In the genomic region with DNA sequence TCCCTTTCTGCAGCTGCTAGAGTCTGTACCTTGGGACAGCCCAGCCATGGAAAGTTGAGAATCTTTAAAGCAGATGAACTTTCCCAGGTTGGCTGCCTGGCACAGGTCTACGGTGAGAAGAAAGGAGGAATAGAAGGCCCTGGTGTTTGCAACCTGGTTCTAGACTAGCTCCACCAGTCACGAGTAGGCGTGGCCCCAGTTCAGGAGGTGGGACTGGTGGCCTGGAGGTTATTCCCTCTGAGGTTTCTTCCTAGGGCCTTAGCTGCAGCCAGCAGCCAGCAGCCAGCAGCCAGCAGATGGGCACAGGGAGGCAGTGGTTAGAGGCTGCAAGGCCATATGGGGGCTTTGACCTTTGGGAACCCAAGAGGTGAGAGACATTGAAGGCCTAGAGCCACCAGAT, we compare ENCODE assay signal across 27 cellular contexts.
"Had no signal": no experiment of that assay in that cellular context is flagged by ENCODE, and none has a peak within 500 bp of the region (broad histone marks: within the 10 kb centered on the region; RNA-seq: fewer than 3 reads in every experiment).

No MANE protein-coding gene starts in this region.

- H3K4me3 ChIP-seq: heart left ventricle, left ventricle myocardium inferior, lung, ovary, prostate gland, spleen, tibial nerve, uterus had no signal

- H3K9me3 Mint-ChIP-seq: immature natural killer cell; naive thymus-derived CD8-positive, alpha-beta T cell; stimulated activated effector memory CD8-positive, alpha-beta T cell treated with anti-CD3 and anti-CD28 coated beads, Interleukin-12 subunit alpha, Interleukin-12 subunit beta, amount 100 ng/mL, for 72 hours; stimulated activated naive CD8-positive, alpha-beta T cell treated with anti-CD3 and anti-CD28 coated beads, Interleukin-15, amount 100 ng/mL, for 72 hours; type B pancreatic cell had no signal

- H3K4me3 Mint-ChIP-seq: immature natural killer cell; naive thymus-derived CD8-positive, alpha-beta T cell; nephron; neural crest cell; stimulated activated effector memory CD8-positive, alpha-beta T cell treated with anti-CD3 and anti-CD28 coated beads, Interleukin-12 subunit alpha, Interleukin-12 subunit beta, amount 100 ng/mL, for 72 hours; stimulated activated naive CD8-positive, alpha-beta T cell treated with anti-CD3 and anti-CD28 coated beads, Interleukin-15, amount 100 ng/mL, for 72 hours; type B pancreatic cell had no signal

- DNase-seq: heart left ventricle; hypothalamus; immature natural killer cell; left ventricle myocardium inferior; mesendoderm; midbrain; naive thymus-derived CD8-positive, alpha-beta T cell; occipital lobe; ovary; retina; right cardiac atrium; small intestine; spleen; stimulated activated CD4-positive, alpha-beta T cell treated with anti-CD3 and anti-CD28 coated beads, Interleukin-4, amount 100 ng/mL, for 24 hours; stimulated activated naive CD4-positive, alpha-beta T cell treated with Interleukin-2 at 50 U/mL for 16 hours; stimulated activated naive CD8-positive, alpha-beta T cell treated with anti-CD3 and anti-CD28 coated beads, Interleukin-15, amount 100 ng/mL, for 72 hours; substantia nigra; uterus had no signal

- H3K9me3 ChIP-seq: neutrophil, ovary, prostate gland, tibial nerve, uterus had no signal

- H3K27ac ChIP-seq: heart left ventricle, left ventricle myocardium inferior, neutrophil, ovary, prostate gland, spleen, tibial nerve, uterus had no signal

- H3K27me3 ChIP-seq: heart left ventricle, neutrophil, ovary, spleen, tibial nerve, uterus had no signal

- H3K36me3 ChIP-seq: neutrophil, ovary, prostate gland, uterus had no signal

- H3K4me1 ChIP-seq: prostate gland, uterus had no signal

- H3K4me1 Mint-ChIP-seq: immature natural killer cell; nephron; neural crest cell; stimulated activated naive CD8-positive, alpha-beta T cell treated with anti-CD3 and anti-CD28 coated beads, Interleukin-15, amount 100 ng/mL, for 72 hours had no signal

- H3K27me3 Mint-ChIP-seq: naive thymus-derived CD8-positive, alpha-beta T cell; stimulated activated naive CD8-positive, alpha-beta T cell treated with anti-CD3 and anti-CD28 coated beads, Interleukin-15, amount 100 ng/mL, for 72 hours; type B pancreatic cell had no signal

- H3K27ac Mint-ChIP-seq: nephron; stimulated activated effector memory CD8-positive, alpha-beta T cell treated with anti-CD3 and anti-CD28 coated beads, Interleukin-12 subunit alpha, Interleukin-12 subunit beta, amount 100 ng/mL, for 72 hours; stimulated activated naive CD8-positive, alpha-beta T cell treated with anti-CD3 and anti-CD28 coated beads, Interleukin-15, amount 100 ng/mL, for 72 hours; type B pancreatic cell had no signal

- ATAC-seq: heart left ventricle; naive thymus-derived CD8-positive, alpha-beta T cell; right cardiac atrium; sciatic nerve; stimulated activated effector memory CD8-positive, alpha-beta T cell treated with anti-CD3 and anti-CD28 coated beads, Interleukin-12 subunit alpha, Interleukin-12 subunit beta, amount 100 ng/mL, for 72 hours; stimulated activated naive CD8-positive, alpha-beta T cell treated with anti-CD3 and anti-CD28 coated beads, Interleukin-15, amount 100 ng/mL, for 72 hours had no signal
